Comparison of ENCODE assay signal across 8 cellular contexts in the genomic region with DNA sequence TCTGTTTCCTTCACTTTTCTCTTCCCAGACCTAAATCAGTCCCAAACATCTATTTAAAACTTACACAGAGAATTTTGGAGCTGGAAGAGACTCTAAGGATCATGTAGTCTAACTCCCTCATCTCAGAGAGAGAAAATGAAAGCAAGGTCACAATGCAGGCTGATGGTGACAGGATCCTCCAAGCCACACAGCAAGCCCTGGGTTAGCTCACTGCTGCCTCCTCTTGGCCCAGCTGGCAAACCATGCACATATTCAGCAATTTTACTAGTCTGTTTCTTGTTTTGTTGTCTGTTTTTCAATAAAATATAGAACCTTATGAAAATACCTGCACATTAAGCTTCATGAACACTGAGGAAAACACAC. TPM values are rescaled to one million over a fixed set of nuclear protein-coding genes. Genes with fewer than 3 reads are reported as not detected.
DNase-seq lines count a peak whose midpoint lies in the region; ATAC-seq and TF ChIP-seq lines count a peak whose summit lies in the region.

No MANE protein-coding gene starts in this region.

- TF ChIP-seq CTCF in GM10266 (IDR thresholded peaks at IDR 0.05; ENCODE audit: control insufficient read depth, insufficient read depth, low read depth, missing control alignments) (peak; percentile 93), spleen (IDR thresholded peaks at IDR 0.05 in 8 of 11, conservative IDR thresholded peaks at IDR 0.05 in 3 of 11) (peak; percentile 48 to 79 (median 76)), gastrocnemius medialis (IDR thresholded peaks at IDR 0.05 in 4 of 5, conservative IDR thresholded peaks at IDR 0.05 in 1 of 5) (no peak)

- no peaks in the 10 kb centered on the region for H3K27me3 ChIP-seq in spleen (replicated peaks in 1 of 7)
- H3K27me3 ChIP-seq in gastrocnemius medialis, result no peaks in the 10 kb centered on the region

- in situ Hi-C loops in gastrocnemius medialis (cut with MboI; ENCODE audit: low sequenced_read_pairs in 4 of 4), result no loop called here

- TF ChIP-seq POLR2A in erythroblast (IDR thresholded peaks at IDR 0.05; ENCODE audit: low read length), result no peak
- TF ChIP-seq POLR2A in spleen (IDR thresholded peaks at IDR 0.05), result no peak
- TF ChIP-seq POLR2A in gastrocnemius medialis (IDR thresholded peaks at IDR 0.05), result no peak

- H3K27ac ChIP-seq in spleen (peak overlapping the region; percentile 8 to 87 (median 76)), gastrocnemius medialis (no peak overlapping the region)

- DNase-seq in GM10266 (ENCODE audit: extremely low spot score), result peak; percentile 75
- peak; percentile 64 for DNase-seq in M059J (ENCODE audit: low read depth)
- peak; percentile 87 to 90 for DNase-seq in activated CD4-positive, alpha-beta T cell treated with anti-CD3 and anti-CD28 coated beads, Interleukin-2, amount 50 U/mL, for 48 hours
- DNase-seq in erythroblast (lab: John Stamatoyannopoulos, UW), result peak; percentile 68 to 69
- peak; percentile 91 for DNase-seq in spleen
- no peak for DNase-seq in gastrocnemius medialis

- H3K4me1 ChIP-seq in spleen (peaks cover 0 to 26% (median 16%) of the 10 kb centered on the region in 6 donors), gastrocnemius medialis (no peaks in the 10 kb centered on the region)

- H3K4me3 ChIP-seq in spleen (peak overlapping the region in 2 of 8 donors; percentile 30 to 57), gastrocnemius medialis (no peak overlapping the region)

- H3K36me3 ChIP-seq in spleen (no peaks in the 10 kb centered on the region), gastrocnemius medialis (no peaks in the 10 kb centered on the region)

- no peaks in the 10 kb centered on the region for H3K9me3 ChIP-seq in spleen
- H3K9me3 ChIP-seq in gastrocnemius medialis, result no peaks in the 10 kb centered on the region

- intact Hi-C loops in spleen (cut with DNase I; ENCODE audit: low total_unique reads) (loop anchor here (5.0 kb wide), 1 partner anchor 86 kb away; no protein-coding TSS in a partner anchor), gastrocnemius medialis (cut with DNase I; ENCODE audit: low total_unique reads) (no loop called here)

- ATAC-seq in GM21786 (IDR thresholded peaks at IDR 0.05; ENCODE audit: unreplicated experiment) (peak; percentile 79), gastrocnemius medialis (no peak), HG03045 (IDR thresholded peaks at IDR 0.05; ENCODE audit: unreplicated experiment) (no peak)

RNA-seq across cellular contexts. Expression of gene LY9, which starts 27.7 kb away (rescaled TPM):
- total RNA-seq in M059J (2014; rRNA removed; shearing (Covaris generic)), result not detected in 2 replicates
- total RNA-seq in spleen (100 to 1,000 TPM in 1 of 7 donors, 10 to 100 TPM in 6; 32.3 to 151 (median 37.2) TPM), gastrocnemius medialis (not detected)
- 10 to 100 TPM; 30.7 to 40.1 (median 38.4) TPM for polyA plus RNA-seq in spleen

RNA-seq across cellular contexts. Expression of gene SLAMF7, which starts 29.2 kb away (rescaled TPM):
- 3.9 and 7.8 TPM in 2 replicates for total RNA-seq in M059J (2014; rRNA removed; shearing (Covaris generic))
- total RNA-seq in spleen (100 to 1,000 TPM in 1 of 7 donors, 10 to 100 TPM in 6; 28.9 to 134 (median 63.5) TPM), gastrocnemius medialis (under 1 TPM in 1 of 4 donors, not detected in 3; 0.81 TPM)
- polyA plus RNA-seq in spleen, result 10 to 100 TPM; 12.5 to 21.4 (median 13.3) TPM

RNA-seq across cellular contexts. Expression of gene CD48, which starts 56.7 kb away (rescaled TPM):
- 0.05 TPM in 1 of 2 replicates, not detected in the other for total RNA-seq in M059J (2014; rRNA removed; shearing (Covaris generic))
- total RNA-seq in spleen, result 100 to 1,000 TPM; 150 to 286 (median 215) TPM
- polyA plus RNA-seq in spleen, result 100 to 1,000 TPM; 371 to 510 (median 479) TPM
- 1 to 10 TPM in 1 of 4 donors, under 1 TPM in 1, not detected in 2; 0.62 to 1.3 TPM for total RNA-seq in gastrocnemius medialis

Comparison
In these comparisons a context has a peak if more than half of its experiments do, and no peak if none do; other contexts are left out.
1. DNase-seq: peak in GM10266 (single experiment), M059J (single experiment), activated CD4-positive, alpha-beta T cell treated with anti-CD3 and anti-CD28 coated beads, Interleukin-2, amount 50 U/mL, for 48 hours (2 of 2), erythroblast (2 of 2) and spleen (single experiment); none in gastrocnemius medialis (0 of 2).
2. CTCF ChIP-seq: peak in GM10266 (single experiment) and spleen (11 of 11); none in gastrocnemius medialis (0 of 5).
3. H3K27ac ChIP-seq: peak in spleen (8 of 8); none in gastrocnemius medialis (0 of 4).
4. RNA of gene LY9, which starts 27.7 kb away (total RNA-seq): 32.3 to 151 TPM in spleen; not detected in gastrocnemius medialis and not detected in M059J; every median in the first group is over 10 times any median in the second.
5. RNA of gene CD48, which starts 56.7 kb away (total RNA-seq): 150 to 286 TPM in spleen; 0.62 to 1.3 TPM in gastrocnemius medialis and 0.05 TPM in M059J; every median in the first group is over 10 times any median in the second.